16 cellular contexts compared by ENCODE assay signal in the genomic region with DNA sequence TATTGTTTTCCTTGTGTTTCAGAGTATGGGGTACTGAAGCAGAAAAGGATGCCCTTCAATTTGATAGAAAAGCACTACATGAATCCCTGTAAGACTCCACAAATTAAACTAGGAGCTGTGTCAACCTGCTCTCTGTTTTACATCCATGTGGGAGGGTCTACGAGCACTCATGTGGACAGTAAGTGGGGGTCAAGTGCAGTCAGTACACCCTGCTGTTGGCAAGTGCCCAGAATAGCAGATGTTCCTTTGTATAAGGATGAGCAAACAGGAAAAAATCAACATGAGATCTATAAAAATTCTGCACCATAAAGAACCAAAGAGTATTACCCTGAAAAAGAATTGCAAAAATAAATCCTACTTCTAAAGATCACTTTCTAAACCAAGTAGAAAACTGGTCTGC.
DNase-seq lines count a peak whose midpoint lies in the region; ATAC-seq and TF ChIP-seq lines count a peak whose summit lies in the region.
"Had no signal": no experiment of that assay in that cellular context is flagged by ENCODE, and none has a peak within 500 bp of the region (broad histone marks: within the 10 kb centered on the region; RNA-seq: fewer than 3 reads in every experiment).

No MANE protein-coding gene starts in this region.

- no peak for TF ChIP-seq POLR2A in esophagus squamous epithelium (IDR thresholded peaks at IDR 0.05)

- 20 to 33% methylated on average over 1 of the region's 1 CpG for WGBS in esophagus squamous epithelium, 2 donors

- H3K9me3 ChIP-seq in lower lobe of right lung (no peaks in the 10 kb centered on the region), esophagus squamous epithelium (no peaks in the 10 kb centered on the region)

- H3K27ac ChIP-seq in lower lobe of right lung, result no peak overlapping the region
- H3K27ac ChIP-seq in esophagus squamous epithelium, result no peak overlapping the region
- H3K27ac ChIP-seq: C4-2B, dorsolateral prefrontal cortex had no signal

- H3K27me3 ChIP-seq in lower lobe of right lung (ENCODE audit: low read depth), result no peaks in the 10 kb centered on the region
- H3K27me3 ChIP-seq in esophagus squamous epithelium, result no peaks in the 10 kb centered on the region
- H3K27me3 ChIP-seq: dorsolateral prefrontal cortex had no signal

- H3K4me3 ChIP-seq in lower lobe of right lung (no peak overlapping the region), esophagus squamous epithelium (no peak overlapping the region)
- H3K4me3 ChIP-seq: dorsolateral prefrontal cortex had no signal

- no peaks in the 10 kb centered on the region for H3K4me1 ChIP-seq in lower lobe of right lung
- no peaks in the 10 kb centered on the region for H3K4me1 ChIP-seq in esophagus squamous epithelium

- H3K36me3 ChIP-seq in lower lobe of right lung, result no peaks in the 10 kb centered on the region
- no peaks in the 10 kb centered on the region for H3K36me3 ChIP-seq in esophagus squamous epithelium

- ATAC-seq in lower lobe of right lung, result no peak
- ATAC-seq in GM18873 (IDR thresholded peaks at IDR 0.05; ENCODE audit: low FRiP score, unreplicated experiment), result no peak
- ATAC-seq: left cardiac atrium; stimulated activated naive CD8-positive, alpha-beta T cell treated with anti-CD3 and anti-CD28 coated beads, Interleukin-15, Interleukin-2, amounts not matched to agents 100 U/mL and 50 U/mL, for 24 hours had no signal

- DNase-seq in NCI-H1417 (lab: John Stamatoyannopoulos, UW) (peak; percentile 82 to 99 (median 93)), NCI-H345 (lab: John Stamatoyannopoulos, UW) (peak; percentile 90), brain pericyte (ENCODE audit: low read depth, low spot score) (peak; percentile 12), lower lobe of right lung (no peak), esophagus squamous epithelium (lab: John Stamatoyannopoulos, UW) (no peak), cerebellum (ENCODE audit: low spot score) (no peak)
- DNase-seq: activated CD8-positive, alpha-beta memory T cell treated with anti-CD3 and anti-CD28 coated beads for 24 hours; activated naive CD4-positive, alpha-beta T cell treated with Interleukin-2 at 50 U/mL for 16 hours; dorsolateral prefrontal cortex; EL; hippocampal formation; left cardiac atrium; stimulated activated CD4-positive, alpha-beta T cell treated with anti-CD3 and anti-CD28 coated beads, Interleukin-12 subunit alpha, Interleukin-12 subunit beta, amount 100 ng/mL, for 4 hours; stimulated activated naive CD8-positive, alpha-beta T cell treated with anti-CD3 and anti-CD28 coated beads, Interleukin-15, Interleukin-2, amounts not matched to agents 100 U/mL and 50 U/mL, for 24 hours had no signal

- TF ChIP-seq CTCF in lower lobe of right lung (IDR thresholded peaks at IDR 0.05) (no peak), esophagus squamous epithelium (IDR thresholded peaks at IDR 0.05) (no peak)

- intact Hi-C loops in lower lobe of right lung (cut with DNase I), result no loop called here
- intact Hi-C loops in esophagus squamous epithelium (cut with DNase I), result no loop called here

Comparison
In these comparisons a context has a peak if more than half of its experiments do, and no peak if none do; other contexts are left out.
1. DNase-seq: peak in NCI-H1417 (3 of 3), NCI-H345 (single experiment) and brain pericyte (single experiment); none in lower lobe of right lung (single experiment), esophagus squamous epithelium (single experiment) and cerebellum (single experiment).